ENCODE assay signal across 1 cellular context in the genomic region with DNA sequence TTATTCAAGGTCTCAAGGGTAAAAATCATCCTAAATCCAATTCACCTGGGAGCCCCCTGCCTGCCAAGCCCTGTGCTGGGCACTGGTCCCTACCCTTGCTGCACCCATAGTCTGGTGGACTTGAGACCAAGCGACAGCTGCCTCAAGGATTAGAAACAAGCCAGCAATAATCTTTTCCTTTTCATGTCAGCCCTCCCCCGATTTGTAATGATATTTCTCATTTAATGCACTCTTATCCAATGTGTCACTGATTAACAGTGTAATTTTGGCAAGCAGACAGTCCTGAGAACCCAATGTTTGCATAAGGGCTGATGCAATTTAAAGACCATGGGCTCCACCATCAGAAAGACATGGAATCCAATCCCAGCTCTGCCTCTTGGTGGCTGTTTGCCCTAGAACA.
TF ChIP-seq lines count a peak whose summit lies in the region.

No MANE protein-coding gene starts in this region.

TF ChIP-seq in HEK293, 187 proteins besides CTCF, POLR2A, EP300 and RAD21:
- TF ChIP-seq ZNF629 (tag by site-specific recombination; IDR thresholded peaks at IDR 0.05) (no peak), ZNF548 (tag by site-specific recombination; IDR thresholded peaks at IDR 0.05) (no peak), ZEB2 (tag by site-specific recombination; IDR thresholded peaks at IDR 0.05) (peak; percentile 21; the same call in 1 of the 2 replicates), BCL11A (tag by site-specific recombination; IDR thresholded peaks at IDR 0.05; ENCODE audit: low read depth) (no peak), ZNF433 (tag by site-specific recombination; IDR thresholded peaks at IDR 0.05; ENCODE audit: low read depth) (no peak), ZNF174 (tag by site-specific recombination; IDR thresholded peaks at IDR 0.05) (no peak), ZNF473 (tag by site-specific recombination; IDR thresholded peaks at IDR 0.05) (no peak), ZNF658 (tag by site-specific recombination; IDR thresholded peaks at IDR 0.05) (no peak), ZFP69B (tag by site-specific recombination; IDR thresholded peaks at IDR 0.05) (peak; percentile 54; the same call in 1 of the 2 replicates)
- TF ChIP-seq, protein P1, sequence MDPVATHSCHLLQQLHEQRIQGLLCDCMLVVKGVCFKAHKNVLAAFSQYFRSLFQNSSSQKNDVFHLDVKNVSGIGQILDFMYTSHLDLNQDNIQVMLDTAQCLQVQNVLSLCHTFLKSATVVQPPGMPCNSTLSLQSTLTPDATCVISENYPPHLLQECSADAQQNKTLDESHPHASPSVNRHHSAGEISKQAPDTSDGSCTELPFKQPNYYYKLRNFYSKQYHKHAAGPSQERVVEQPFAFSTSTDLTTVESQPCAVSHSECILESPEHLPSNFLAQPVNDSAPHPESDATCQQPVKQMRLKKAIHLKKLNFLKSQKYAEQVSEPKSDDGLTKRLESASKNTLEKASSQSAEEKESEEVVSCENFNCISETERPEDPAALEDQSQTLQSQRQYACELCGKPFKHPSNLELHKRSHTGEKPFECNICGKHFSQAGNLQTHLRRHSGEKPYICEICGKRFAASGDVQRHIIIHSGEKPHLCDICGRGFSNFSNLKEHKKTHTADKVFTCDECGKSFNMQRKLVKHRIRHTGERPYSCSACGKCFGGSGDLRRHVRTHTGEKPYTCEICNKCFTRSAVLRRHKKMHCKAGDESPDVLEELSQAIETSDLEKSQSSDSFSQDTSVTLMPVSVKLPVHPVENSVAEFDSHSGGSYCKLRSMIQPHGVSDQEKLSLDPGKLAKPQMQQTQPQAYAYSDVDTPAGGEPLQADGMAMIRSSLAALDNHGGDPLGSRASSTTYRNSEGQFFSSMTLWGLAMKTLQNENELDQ (tag by site-specific recombination; IDR thresholded peaks at IDR 0.05; ENCODE audit: low read depth): no peak
- TF ChIP-seq, protein P2, sequence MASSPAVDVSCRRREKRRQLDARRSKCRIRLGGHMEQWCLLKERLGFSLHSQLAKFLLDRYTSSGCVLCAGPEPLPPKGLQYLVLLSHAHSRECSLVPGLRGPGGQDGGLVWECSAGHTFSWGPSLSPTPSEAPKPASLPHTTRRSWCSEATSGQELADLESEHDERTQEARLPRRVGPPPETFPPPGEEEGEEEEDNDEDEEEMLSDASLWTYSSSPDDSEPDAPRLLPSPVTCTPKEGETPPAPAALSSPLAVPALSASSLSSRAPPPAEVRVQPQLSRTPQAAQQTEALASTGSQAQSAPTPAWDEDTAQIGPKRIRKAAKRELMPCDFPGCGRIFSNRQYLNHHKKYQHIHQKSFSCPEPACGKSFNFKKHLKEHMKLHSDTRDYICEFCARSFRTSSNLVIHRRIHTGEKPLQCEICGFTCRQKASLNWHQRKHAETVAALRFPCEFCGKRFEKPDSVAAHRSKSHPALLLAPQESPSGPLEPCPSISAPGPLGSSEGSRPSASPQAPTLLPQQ (tag by site-specific recombination; IDR thresholded peaks at IDR 0.05): peak; percentile 70; the same call in 1 of the 2 replicates
TF ChIP-seq in HEK293: peak in this region for 3.
